ENCODE assay signal across 1 cellular context in genomic region chr2:112749755-112750559, GRCh38.
TF ChIP-seq lines count a peak whose summit lies in the region.

No MANE protein-coding gene starts in this region.

TF ChIP-seq in endothelial cell of umbilical vein, 7 proteins besides CTCF, POLR2A, EP300 and RAD21:
- TF ChIP-seq EZH2 (IDR thresholded peaks at IDR 0.05; ENCODE audit: borderline replicate concordance, low read depth, low read length, severe bottlenecking), result no peak
